In the genomic region with DNA sequence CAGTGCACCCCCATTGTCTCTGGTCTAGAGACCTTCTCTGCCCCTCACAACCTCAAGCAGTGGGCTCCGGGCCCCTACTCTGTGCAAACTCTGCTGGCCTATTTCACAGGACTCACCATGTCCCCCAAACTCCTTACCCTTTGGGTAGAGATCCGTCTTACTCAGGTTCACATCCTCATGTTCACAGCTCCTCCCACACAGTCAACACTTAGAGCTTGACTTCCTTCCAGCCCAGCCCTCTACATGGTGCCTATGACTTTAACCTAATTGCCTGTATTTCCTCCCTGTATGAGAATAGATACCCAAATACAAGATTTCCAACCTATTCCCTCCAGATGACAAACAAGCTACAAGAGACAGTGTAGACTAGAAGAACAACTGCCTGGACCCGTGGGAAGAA, we compare ENCODE assay signal across 1 cellular context.
TF ChIP-seq lines count a peak whose summit lies in the region.

No MANE protein-coding gene starts in this region.

TF ChIP-seq in IMR-90, 13 proteins besides CTCF, POLR2A, EP300 and RAD21 (continued from another document):
- TF ChIP-seq MAFK (IDR thresholded peaks at IDR 0.05; ENCODE audit: low read depth, low read length) = no peak
- no peak for TF ChIP-seq RFX5 (IDR thresholded peaks at IDR 0.05; ENCODE audit: low read depth, low read length)
- TF ChIP-seq SMC3 (IDR thresholded peaks at IDR 0.05; ENCODE audit: low read depth, low read length) = no peak
- TF ChIP-seq, protein P1, sequence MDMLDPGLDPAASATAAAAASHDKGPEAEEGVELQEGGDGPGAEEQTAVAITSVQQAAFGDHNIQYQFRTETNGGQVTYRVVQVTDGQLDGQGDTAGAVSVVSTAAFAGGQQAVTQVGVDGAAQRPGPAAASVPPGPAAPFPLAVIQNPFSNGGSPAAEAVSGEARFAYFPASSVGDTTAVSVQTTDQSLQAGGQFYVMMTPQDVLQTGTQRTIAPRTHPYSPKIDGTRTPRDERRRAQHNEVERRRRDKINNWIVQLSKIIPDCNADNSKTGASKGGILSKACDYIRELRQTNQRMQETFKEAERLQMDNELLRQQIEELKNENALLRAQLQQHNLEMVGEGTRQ (IDR thresholded peaks at IDR 0.05; ENCODE audit: low read depth, low read length) = no peak
- no peak for TF ChIP-seq MAZ (IDR thresholded peaks at IDR 0.05; ENCODE audit: borderline replicate concordance, low read depth, low read length)
- no peak for TF ChIP-seq CHD1 (IDR thresholded peaks at IDR 0.05; ENCODE audit: low read depth, low read length)
- TF ChIP-seq RCOR1 (IDR thresholded peaks at IDR 0.05; ENCODE audit: insufficient replicate concordance, low read length) = no peak
- TF ChIP-seq, protein P2, sequence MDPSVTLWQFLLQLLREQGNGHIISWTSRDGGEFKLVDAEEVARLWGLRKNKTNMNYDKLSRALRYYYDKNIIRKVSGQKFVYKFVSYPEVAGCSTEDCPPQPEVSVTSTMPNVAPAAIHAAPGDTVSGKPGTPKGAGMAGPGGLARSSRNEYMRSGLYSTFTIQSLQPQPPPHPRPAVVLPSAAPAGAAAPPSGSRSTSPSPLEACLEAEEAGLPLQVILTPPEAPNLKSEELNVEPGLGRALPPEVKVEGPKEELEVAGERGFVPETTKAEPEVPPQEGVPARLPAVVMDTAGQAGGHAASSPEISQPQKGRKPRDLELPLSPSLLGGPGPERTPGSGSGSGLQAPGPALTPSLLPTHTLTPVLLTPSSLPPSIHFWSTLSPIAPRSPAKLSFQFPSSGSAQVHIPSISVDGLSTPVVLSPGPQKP (IDR thresholded peaks at IDR 0.05; ENCODE audit: borderline replicate concordance, low read depth, low read length) = no peak
- no peak for TF ChIP-seq CEBPB (IDR thresholded peaks at IDR 0.05; ENCODE audit: low read depth, low read length)
